ENCODE assay signal across 10 cellular contexts in genomic region chr5:180211761-180212035, GRCh38. TPM values are rescaled to one million over a fixed set of nuclear protein-coding genes. Genes with fewer than 3 reads are reported as not detected.
"Had no signal": no experiment of that assay in that cellular context is flagged by ENCODE, and none has a peak within 500 bp of the region (broad histone marks: within the 10 kb centered on the region; RNA-seq: fewer than 3 reads in every experiment).

No MANE protein-coding gene starts in this region.

- DNase-seq: GM23248, GOT3, H7, HFFc6 had no signal

- H3K36me3 Mint-ChIP-seq: IgD-negative memory B cell had no signal

- ATAC-seq: HCT116 had no signal

- H3K4me3 ChIP-seq: GM23248, HAP-1 had no signal

- H3K36me3 ChIP-seq: HAP-1 had no signal

- H3K9ac ChIP-seq: GM23248 had no signal

- H3K9me3 ChIP-seq: HAP-1 had no signal

- H3K4me3 Mint-ChIP-seq: HFFc6, IgD-negative memory B cell had no signal

- H3K27ac Mint-ChIP-seq: HFFc6, IgD-negative memory B cell had no signal

- H3K27ac ChIP-seq: GM23248, HL-60 had no signal

- H2AFZ ChIP-seq: GM23248 had no signal

RNA-seq across cellular contexts. Expression of gene RASGEF1C, which starts 2.7 kb away (rescaled TPM):
- total RNA-seq: GM23248, HepG2, HFFc6, HT1080 had no signal
- polyA plus RNA-seq: GM23248, HepG2, IgD-negative memory B cell had no signal
